ENCODE assay signal across 18 cellular contexts in genomic region chr1:155327981-155328380, GRCh38. TPM values are rescaled to one million over a fixed set of nuclear protein-coding genes. Genes with fewer than 3 reads are reported as not detected.
A peak's percentile ranks its signal among the peaks of the same experiment; 100 is the strongest.
DNase-seq lines count a peak whose midpoint lies in the region; ATAC-seq and TF ChIP-seq lines count a peak whose summit lies in the region.
"Had no signal": no experiment of that assay in that cellular context is flagged by ENCODE, and none has a peak within 500 bp of the region (broad histone marks: within the 10 kb centered on the region; RNA-seq: fewer than 3 reads in every experiment).

No MANE protein-coding gene starts in this region.

- H3K9me3 ChIP-seq in BE2C: no peaks in the 10 kb centered on the region

- H3K27me3 ChIP-seq in BE2C: no peaks in the 10 kb centered on the region

- no peak for ATAC-seq in HG03139 (IDR thresholded peaks at IDR 0.05; ENCODE audit: unreplicated experiment)
- no peak for ATAC-seq in HG02938 (IDR thresholded peaks at IDR 0.05; ENCODE audit: unreplicated experiment)

- no peak overlapping the region for H3K4me3 Mint-ChIP-seq in activated CD4-positive, alpha-beta memory T cell treated with anti-CD3 and anti-CD28 coated beads, Interleukin-2, amount 10 ng/mL, durations not matched to agents 7 days and 5 days
- no peak overlapping the region for H3K4me3 Mint-ChIP-seq in activated CD4-positive, alpha-beta memory T cell treated with anti-CD3 and anti-CD28 coated beads for 36 hours
- peak overlapping the region; percentile 25 for H3K4me3 Mint-ChIP-seq in type B pancreatic cell
- H3K4me3 Mint-ChIP-seq: CD14-positive monocyte had no signal

- H3K9me3 Mint-ChIP-seq in activated CD4-positive, alpha-beta memory T cell treated with anti-CD3 and anti-CD28 coated beads, Interleukin-2, amount 10 ng/mL, durations not matched to agents 7 days and 5 days: no peaks in the 10 kb centered on the region
- no peaks in the 10 kb centered on the region for H3K9me3 Mint-ChIP-seq in activated CD4-positive, alpha-beta memory T cell treated with anti-CD3 and anti-CD28 coated beads for 36 hours
- H3K9me3 Mint-ChIP-seq in type B pancreatic cell: no peaks in the 10 kb centered on the region
- H3K9me3 Mint-ChIP-seq: CD14-positive monocyte had no signal

- H3K27me3 Mint-ChIP-seq in activated CD4-positive, alpha-beta memory T cell treated with anti-CD3 and anti-CD28 coated beads, Interleukin-2, amount 10 ng/mL, durations not matched to agents 7 days and 5 days: no peaks in the 10 kb centered on the region
- H3K27me3 Mint-ChIP-seq in activated CD4-positive, alpha-beta memory T cell treated with anti-CD3 and anti-CD28 coated beads for 36 hours: no peaks in the 10 kb centered on the region
- H3K27me3 Mint-ChIP-seq in type B pancreatic cell: no peaks in the 10 kb centered on the region

- DNase-seq in activated CD4-positive, alpha-beta memory T cell treated with anti-CD3 and anti-CD28 coated beads, Interleukin-2, amount 10 ng/mL, durations not matched to agents 7 days and 5 days: no peak
- no peak for DNase-seq in activated CD4-positive, alpha-beta memory T cell treated with anti-CD3 and anti-CD28 coated beads for 36 hours
- DNase-seq in RWPE1 (ENCODE audit: low spot score) (no peak), mesenteric fat pad (ENCODE audit: low spot score) (peak; percentile 41), type B pancreatic cell (ENCODE audit: extremely low spot score, unreplicated experiment) (peak; percentile 44), BE2C (no peak)
- DNase-seq: DMS53; HCEC 1CT; NCI-H1048; NCI-H1694; NCI-H2107; NCI-H345; NCI-H69; NK-92 treated with Interleukin-12 subunit alpha and Interleukin-12 subunit beta, amount 100 ng/mL, for 24 hours had no signal

- intact Hi-C loops in activated CD4-positive, alpha-beta memory T cell treated with anti-CD3 and anti-CD28 coated beads for 36 hours (cut with micrococcal nuclease): loop anchor here (10.0 kb wide), 1 partner anchor 267 kb away; no protein-coding TSS in a partner anchor

- H3K4me1 Mint-ChIP-seq in activated CD4-positive, alpha-beta memory T cell treated with anti-CD3 and anti-CD28 coated beads, Interleukin-2, amount 10 ng/mL, durations not matched to agents 7 days and 5 days: peaks cover 18% of the 10 kb centered on the region
- H3K4me1 Mint-ChIP-seq in activated CD4-positive, alpha-beta memory T cell treated with anti-CD3 and anti-CD28 coated beads for 36 hours (ENCODE audit: low read depth): peaks cover 4% of the 10 kb centered on the region
- H3K4me1 Mint-ChIP-seq in type B pancreatic cell (ENCODE audit: unreplicated experiment): peaks cover 8% of the 10 kb centered on the region

- H3K4me1 ChIP-seq in BE2C: no peaks in the 10 kb centered on the region; the same call in 1 of the 2 replicates

- CTCF ChIA-PET in activated CD4-positive, alpha-beta memory T cell treated with anti-CD3 and anti-CD28 coated beads, Interleukin-2, amount 10 ng/mL, durations not matched to agents 7 days and 5 days (lab: Charles Lee): no interaction called here
- CTCF ChIA-PET in activated CD4-positive, alpha-beta memory T cell treated with anti-CD3 and anti-CD28 coated beads for 36 hours (lab: Charles Lee): interaction anchor here (0.6 to 2.9 kb wide), 4 partner anchors 10 to 176 kb away, joined by 4 to 19 read pairs (median 4); no protein-coding TSS in a partner anchor
- CTCF ChIA-PET in RWPE1 (lab: Yijun Ruan, JAX): interaction anchor here (1.4 kb wide), 1 partner anchor 77 kb away, joined by 4 read pairs; no protein-coding TSS in a partner anchor

- peak overlapping the region; percentile 49 for H3K27ac ChIP-seq in RWPE1

- H3K36me3 Mint-ChIP-seq in activated CD4-positive, alpha-beta memory T cell treated with anti-CD3 and anti-CD28 coated beads, Interleukin-2, amount 10 ng/mL, durations not matched to agents 7 days and 5 days (ENCODE audit: low read depth): peaks cover 22% of the 10 kb centered on the region
- H3K36me3 Mint-ChIP-seq in activated CD4-positive, alpha-beta memory T cell treated with anti-CD3 and anti-CD28 coated beads for 36 hours: peaks cover 9% of the 10 kb centered on the region
- H3K36me3 Mint-ChIP-seq in type B pancreatic cell: peaks cover 10% of the 10 kb centered on the region

- no peak for TF ChIP-seq CTCF in RWPE1 (conservative IDR thresholded peaks at IDR 0.05; ENCODE audit: low read depth)
- TF ChIP-seq CTCF in type B pancreatic cell (conservative IDR thresholded peaks at IDR 0.05): no peak
- TF ChIP-seq CTCF in BE2C (IDR thresholded peaks at IDR 0.05; ENCODE audit: low read depth, low read length): no peak

- peaks cover 14% of the 10 kb centered on the region for H3K36me3 ChIP-seq in BE2C

- H3K4me3 ChIP-seq in BE2C (ENCODE audit: low read depth, low read length): no peak overlapping the region

- peak overlapping the region; percentile 52 for H3K27ac Mint-ChIP-seq in activated CD4-positive, alpha-beta memory T cell treated with anti-CD3 and anti-CD28 coated beads, Interleukin-2, amount 10 ng/mL, durations not matched to agents 7 days and 5 days
- no peak overlapping the region for H3K27ac Mint-ChIP-seq in activated CD4-positive, alpha-beta memory T cell treated with anti-CD3 and anti-CD28 coated beads for 36 hours
- no peak overlapping the region for H3K27ac Mint-ChIP-seq in type B pancreatic cell

- POLR2A ChIA-PET in activated CD4-positive, alpha-beta memory T cell treated with anti-CD3 and anti-CD28 coated beads, Interleukin-2, amount 10 ng/mL, durations not matched to agents 7 days and 5 days (lab: Charles Lee): interaction anchor here (0.7 to 1.1 kb wide), 2 partner anchors 20 to 55 kb away, joined by 3 to 4 read pairs; partner anchors contain the start of gene CLK2
- POLR2A ChIA-PET in activated CD4-positive, alpha-beta memory T cell treated with anti-CD3 and anti-CD28 coated beads for 36 hours (lab: Charles Lee): interaction anchor here (0.7 kb wide), 1 partner anchor 15 kb away, joined by 5 read pairs; no protein-coding TSS in a partner anchor
- POLR2A ChIA-PET in RWPE1 (lab: Yijun Ruan, JAX; ENCODE audit: low non-redundant PET): no interaction called here

RNA-seq across cellular contexts. Expression of gene RUSC1, which starts 7.3 kb away (rescaled TPM):
- total RNA-seq in activated CD4-positive, alpha-beta memory T cell treated with anti-CD3 and anti-CD28 coated beads, Interleukin-2, amount 10 ng/mL, durations not matched to agents 7 days and 5 days: 10 to 100 TPM; 24.6 to 26.2 TPM
- 10 to 100 TPM; 23.2 to 25.4 TPM for total RNA-seq in activated CD4-positive, alpha-beta memory T cell treated with anti-CD3 and anti-CD28 coated beads for 36 hours
- total RNA-seq in mesenteric fat pad (20.8 TPM), type B pancreatic cell (ENCODE audit: low replicate concordance) (30.3 and 39.1 TPM in 2 replicates)
- polyA plus RNA-seq in BE2C (2012; ENCODE audit: insufficient read depth, insufficient read length, low read depth): 28.9 TPM

RNA-seq across cellular contexts. Expression of gene FDPS, which starts 19.3 kb away (rescaled TPM):
- total RNA-seq in activated CD4-positive, alpha-beta memory T cell treated with anti-CD3 and anti-CD28 coated beads, Interleukin-2, amount 10 ng/mL, durations not matched to agents 7 days and 5 days: 100 to 1,000 TPM; 350 to 352 TPM
- total RNA-seq in activated CD4-positive, alpha-beta memory T cell treated with anti-CD3 and anti-CD28 coated beads for 36 hours: 100 to 1,000 TPM; 378 to 395 TPM
- total RNA-seq in mesenteric fat pad: 91.7 TPM
- total RNA-seq in type B pancreatic cell (ENCODE audit: low replicate concordance): 183 and 187 TPM in 2 replicates
- 135 TPM for polyA plus RNA-seq in BE2C (2012; ENCODE audit: insufficient read depth, insufficient read length, low read depth)

RNA-seq across cellular contexts. Expression of gene PKLR, which starts 26.7 kb away (rescaled TPM):
- total RNA-seq in activated CD4-positive, alpha-beta memory T cell treated with anti-CD3 and anti-CD28 coated beads, Interleukin-2, amount 10 ng/mL, durations not matched to agents 7 days and 5 days: not detected
- not detected for total RNA-seq in activated CD4-positive, alpha-beta memory T cell treated with anti-CD3 and anti-CD28 coated beads for 36 hours
- not detected for total RNA-seq in mesenteric fat pad
- total RNA-seq in type B pancreatic cell (ENCODE audit: low replicate concordance): 1.0 and 2.4 TPM in 2 replicates
- polyA plus RNA-seq in BE2C (2012; ENCODE audit: insufficient read depth, insufficient read length, low read depth): not detected
- total RNA-seq: M059J had no signal
- polyA plus RNA-seq: CD14-positive monocyte had no signal

RNA-seq across cellular contexts. Expression of gene HCN3, which starts 50.7 kb away (rescaled TPM):
- 1 to 10 TPM; 3.7 to 4.9 TPM for total RNA-seq in activated CD4-positive, alpha-beta memory T cell treated with anti-CD3 and anti-CD28 coated beads, Interleukin-2, amount 10 ng/mL, durations not matched to agents 7 days and 5 days
- total RNA-seq in activated CD4-positive, alpha-beta memory T cell treated with anti-CD3 and anti-CD28 coated beads for 36 hours: 1 to 10 TPM; 1.9 to 2.4 TPM
- total RNA-seq in mesenteric fat pad (3.3 TPM), type B pancreatic cell (ENCODE audit: low replicate concordance) (9.5 and 10.6 TPM in 2 replicates)
- 10.0 TPM for polyA plus RNA-seq in BE2C (2012; ENCODE audit: insufficient read depth, insufficient read length, low read depth)

RNA-seq across cellular contexts. Expression of gene CLK2, which starts 54.7 kb away (rescaled TPM):
- 10 to 100 TPM; 78.0 to 82.0 TPM for total RNA-seq in activated CD4-positive, alpha-beta memory T cell treated with anti-CD3 and anti-CD28 coated beads, Interleukin-2, amount 10 ng/mL, durations not matched to agents 7 days and 5 days
- total RNA-seq in activated CD4-positive, alpha-beta memory T cell treated with anti-CD3 and anti-CD28 coated beads for 36 hours: 10 to 100 TPM; 62.0 to 68.1 TPM
- total RNA-seq in mesenteric fat pad (34.7 TPM), type B pancreatic cell (ENCODE audit: low replicate concordance) (61.5 and 96.8 TPM in 2 replicates)
- polyA plus RNA-seq in BE2C (2012; ENCODE audit: insufficient read depth, insufficient read length, low read depth): 129 TPM

Comparison
In these comparisons a context has a peak if more than half of its experiments do, and no peak if none do; other contexts are left out.
1. DNase-seq: peak in mesenteric fat pad (single experiment) and type B pancreatic cell (single experiment); none in activated CD4-positive, alpha-beta memory T cell treated with anti-CD3 and anti-CD28 coated beads, Interleukin-2, amount 10 ng/mL, durations not matched to agents 7 days and 5 days (single experiment), activated CD4-positive, alpha-beta memory T cell treated with anti-CD3 and anti-CD28 coated beads for 36 hours (single experiment), RWPE1 (single experiment) and BE2C (single experiment).